ENCODE assay signal across 1 cellular context in genomic region chr21:43728467-43729390, GRCh38.
A peak's percentile ranks its signal among the peaks of the same experiment; 100 is the strongest.
TF ChIP-seq lines count a peak whose summit lies in the region.

No MANE protein-coding gene starts in this region.

TF ChIP-seq in K562, 482 proteins besides CTCF, POLR2A, EP300 and RAD21 (continued from another document and continues in another):
- TF ChIP-seq FOXP4 (CRISPR knock-in tag; IDR thresholded peaks at IDR 0.05; ENCODE audit: borderline replicate concordance) (peak; percentile 94; the same call in 1 of the 2 replicates), ZBTB2 (IDR thresholded peaks at IDR 0.05) (peak; percentile 94), ELF1 (tag; IDR thresholded peaks at IDR 0.05) (peak; percentile 57; the same call in 1 of the 2 replicates), HMGXB4 (CRISPR knock-in tag; IDR thresholded peaks at IDR 0.05) (peak; percentile 75; the same call in 1 of the 2 replicates), RBM22 (IDR thresholded peaks at IDR 0.05; ENCODE audit: low read depth, low read length, poor library complexity, severe bottlenecking) (peak; percentile 80), ZNF551 (CRISPR knock-in tag; IDR thresholded peaks at IDR 0.05) (no peak), SRSF7 (optimal IDR thresholded peaks at IDR 0.05; ENCODE audit: low read depth, low read length) (no peak), ELK3 (CRISPR knock-in tag; IDR thresholded peaks at IDR 0.05) (no peak), SREBF2 (CRISPR knock-in tag; IDR thresholded peaks at IDR 0.05) (no peak), CEBPG (CRISPR knock-in tag; IDR thresholded peaks at IDR 0.05) (no peak), CEBPG (tag; conservative IDR thresholded peaks at IDR 0.05 in 1 of 2, IDR thresholded peaks at IDR 0.05 in 1 of 2) (no peak), CREB1 (IDR thresholded peaks at IDR 0.05) (peak; percentile 84), CREB1 (CRISPR knock-in tag; IDR thresholded peaks at IDR 0.05) (peak; percentile 87), BRF1 (IDR thresholded peaks at IDR 0.05; ENCODE audit: borderline replicate concordance, extremely low read depth, insufficient read length) (no peak), NCOA6 (IDR thresholded peaks at IDR 0.05) (no peak), ZBTB26 (CRISPR knock-in tag; IDR thresholded peaks at IDR 0.05) (no peak), SAP30 (IDR thresholded peaks at IDR 0.05; ENCODE audit: borderline replicate concordance, insufficient read depth, low read depth, low read length, poor library complexity, severe bottlenecking) (peak; percentile 96), ZNF696 (CRISPR knock-in tag; conservative IDR thresholded peaks at IDR 0.05) (no peak), MNT (conservative IDR thresholded peaks at IDR 0.05) (peak; percentile 100), NR3C1 (CRISPR knock-in tag; IDR thresholded peaks at IDR 0.05) (no peak), ZNF23 (CRISPR knock-in tag; IDR thresholded peaks at IDR 0.05) (no peak), SIRT6 (IDR thresholded peaks at IDR 0.05; ENCODE audit: low read depth, low read length) (no peak), EGR1 (conservative IDR thresholded peaks at IDR 0.05) (peak; percentile 98), ZNF134 (CRISPR knock-in tag; conservative IDR thresholded peaks at IDR 0.05) (peak; percentile 78), MXD1 (CRISPR knock-in tag; IDR thresholded peaks at IDR 0.05; ENCODE audit: borderline replicate concordance, poor library complexity, severe bottlenecking) (peak; percentile 95), SPI1 (IDR thresholded peaks at IDR 0.05; ENCODE audit: borderline replicate concordance, low read depth, low read length) (peak; percentile 90), POLR2AphosphoS5 (IDR thresholded peaks at IDR 0.05; ENCODE audit: control insufficient read depth, insufficient read depth, low read depth, low read length) (peak; percentile 87), ZBTB49 (CRISPR knock-in tag; IDR thresholded peaks at IDR 0.05; ENCODE audit: borderline replicate concordance) (no peak), ZNF347 (CRISPR knock-in tag; IDR thresholded peaks at IDR 0.05; ENCODE audit: low read depth) (no peak), GMEB1 (CRISPR knock-in tag; IDR thresholded peaks at IDR 0.05) (peak; percentile 66; the same call in 1 of the 2 replicates), PBX2 (CRISPR knock-in tag; IDR thresholded peaks at IDR 0.05; ENCODE audit: low read depth) (no peak), PBX2 (tag; conservative IDR thresholded peaks at IDR 0.05; ENCODE audit: low read depth) (peak; percentile 49), POLR2AphosphoS2 (IDR thresholded peaks at IDR 0.05; ENCODE audit: low read length) (no peak), RB1 (IDR thresholded peaks at IDR 0.05; ENCODE audit: low read depth) (peak; percentile 87), ARID4B (CRISPR knock-in tag; IDR thresholded peaks at IDR 0.05) (peak; percentile 99), FOXK2 (conservative IDR thresholded peaks at IDR 0.05 in 1 of 2, IDR thresholded peaks at IDR 0.05 in 1 of 2; ENCODE audit: low read depth in 2 of 2) (peak; percentile 92 to 95), KHSRP (IDR thresholded peaks at IDR 0.05) (no peak), HDAC3 (IDR thresholded peaks at IDR 0.05; ENCODE audit: borderline replicate concordance, partially characterized antibody) (no peak)
